Comparison of ENCODE assay signal across 16 cellular contexts in the genomic region with DNA sequence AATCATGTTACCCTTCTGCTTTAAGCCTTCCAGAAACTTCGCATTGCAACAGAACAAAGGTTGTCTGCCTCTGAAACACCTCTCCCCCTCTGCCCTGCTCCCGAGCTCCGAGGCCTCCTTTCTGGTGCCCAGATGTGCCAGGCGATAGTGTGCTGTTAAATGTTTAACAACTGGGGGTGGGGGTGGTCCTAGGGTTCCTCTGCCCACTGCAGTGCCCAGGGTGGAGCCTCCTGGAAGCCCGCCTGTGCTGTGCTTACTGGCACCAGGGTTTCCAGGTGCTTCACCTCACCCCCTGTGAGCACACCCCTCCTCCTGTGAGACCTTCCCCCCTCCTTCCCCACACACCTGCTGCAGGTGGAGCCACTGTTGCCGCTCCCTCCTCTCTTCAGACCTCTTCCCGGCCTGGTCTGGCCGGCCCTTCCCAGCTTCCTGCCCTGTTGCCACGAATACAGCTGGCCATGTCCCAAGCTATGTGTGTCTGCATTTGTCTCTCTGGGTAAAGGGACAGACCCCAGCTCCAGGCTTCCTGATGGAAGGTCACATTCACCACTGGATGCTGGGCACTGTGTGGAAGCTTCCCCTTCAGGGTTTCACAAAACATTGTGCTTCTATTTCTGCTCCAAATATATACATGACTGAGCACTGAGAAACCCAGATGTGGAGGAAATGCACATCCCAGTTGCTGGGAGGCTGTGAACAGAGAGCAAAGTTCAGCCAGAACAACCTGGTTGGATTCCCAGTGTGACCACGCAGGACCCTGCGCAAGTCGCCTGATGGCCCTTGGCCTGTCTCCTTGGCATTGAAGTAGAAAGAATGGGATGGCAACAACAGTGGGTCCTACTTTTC. TPM values are rescaled to one million over a fixed set of nuclear protein-coding genes. Genes with fewer than 3 reads are reported as not detected.
A peak's percentile ranks its signal among the peaks of the same experiment; 100 is the strongest.
DNase-seq lines count a peak whose midpoint lies in the region; ATAC-seq and FAIRE-seq lines count a peak whose summit lies in the region.
"Had no signal": no experiment of that assay in that cellular context is flagged by ENCODE, and none has a peak within 500 bp of the region (broad histone marks: within the 10 kb centered on the region; RNA-seq: fewer than 3 reads in every experiment).

No MANE protein-coding gene starts in this region.

- no peak overlapping the region for H3K27ac Mint-ChIP-seq in T-helper 2 cell treated with Interferon-gamma antibody and Interleukin-4, amounts not matched to agents 5 μg/mL and 100 μg/mL, for 36 hours
- H3K27ac Mint-ChIP-seq: activated naive CD8-positive, alpha-beta T cell treated with anti-CD3 and anti-CD28 coated beads, Interleukin-2, amount 10 ng/mL, durations not matched to agents 7 days and 5 days; CD4-positive, alpha-beta memory T cell; type B pancreatic cell had no signal

- H3K4me3 Mint-ChIP-seq in T-helper 2 cell treated with Interferon-gamma antibody and Interleukin-4, amounts not matched to agents 5 μg/mL and 100 μg/mL, for 36 hours: no peak overlapping the region
- H3K4me3 Mint-ChIP-seq: activated naive CD8-positive, alpha-beta T cell treated with anti-CD3 and anti-CD28 coated beads, Interleukin-2, amount 10 ng/mL, durations not matched to agents 7 days and 5 days; CD4-positive, alpha-beta memory T cell; type B pancreatic cell had no signal

- no peaks in the 10 kb centered on the region for H3K9me3 ChIP-seq in small intestine (ENCODE audit: control insufficient read depth, low read depth)

- H3K9me3 Mint-ChIP-seq in T-helper 2 cell treated with Interferon-gamma antibody and Interleukin-4, amounts not matched to agents 5 μg/mL and 100 μg/mL, for 36 hours: no peaks in the 10 kb centered on the region
- H3K9me3 Mint-ChIP-seq: activated naive CD8-positive, alpha-beta T cell treated with anti-CD3 and anti-CD28 coated beads, Interleukin-2, amount 10 ng/mL, durations not matched to agents 7 days and 5 days; CD4-positive, alpha-beta memory T cell; type B pancreatic cell had no signal

- H3K27me3 Mint-ChIP-seq in T-helper 2 cell treated with Interferon-gamma antibody and Interleukin-4, amounts not matched to agents 5 μg/mL and 100 μg/mL, for 36 hours (ENCODE audit: low read depth): peaks cover under 1% of the 10 kb centered on the region

- H3K27ac ChIP-seq in small intestine (ENCODE audit: low read depth in 1 of 2, low read length in 1 of 2): peak overlapping the region; percentile 53 to 74
- H3K27ac ChIP-seq: GM23248 had no signal

- peaks cover 0 to 2% of the 10 kb centered on the region in 2 donors for H3K36me3 ChIP-seq in small intestine (ENCODE audit: control insufficient read depth in 2 of 2, insufficient read depth in 2 of 2, low read length in 2 of 2)

- H3K4me1 Mint-ChIP-seq in T-helper 2 cell treated with Interferon-gamma antibody and Interleukin-4, amounts not matched to agents 5 μg/mL and 100 μg/mL, for 36 hours (ENCODE audit: low read depth): no peaks in the 10 kb centered on the region
- H3K4me1 Mint-ChIP-seq: activated naive CD8-positive, alpha-beta T cell treated with anti-CD3 and anti-CD28 coated beads, Interleukin-2, amount 10 ng/mL, durations not matched to agents 7 days and 5 days; CD4-positive, alpha-beta memory T cell had no signal

- 13 to 53% (median 30%) methylated on average over 12 of the region's 12 CpGs for WGBS in small intestine, 3 donors

- H3K36me3 Mint-ChIP-seq in T-helper 2 cell treated with Interferon-gamma antibody and Interleukin-4, amounts not matched to agents 5 μg/mL and 100 μg/mL, for 36 hours (ENCODE audit: low read depth): no peaks in the 10 kb centered on the region
- H3K36me3 Mint-ChIP-seq: activated naive CD8-positive, alpha-beta T cell treated with anti-CD3 and anti-CD28 coated beads, Interleukin-2, amount 10 ng/mL, durations not matched to agents 7 days and 5 days; CD4-positive, alpha-beta memory T cell; type B pancreatic cell had no signal

- no peak for ATAC-seq in HG02610 (IDR thresholded peaks at IDR 0.05; ENCODE audit: unreplicated experiment)
- ATAC-seq: K562, sciatic nerve had no signal

- H3K27me3 ChIP-seq in small intestine (ENCODE audit: control insufficient read depth in 2 of 2, insufficient read depth in 2 of 2, low read length in 2 of 2): no peaks in the 10 kb centered on the region

- H3K4me3 ChIP-seq in small intestine (ENCODE audit: low read depth in 1 of 2, low read length in 2 of 2): no peak overlapping the region
- H3K4me3 ChIP-seq: GM23248, K562 had no signal

- H3K4me1 ChIP-seq in small intestine (ENCODE audit: control insufficient read depth in 2 of 2, insufficient read depth in 1 of 2, low read depth in 1 of 2, low read length in 1 of 2): peaks cover 4 to 8% of the 10 kb centered on the region in 2 donors

- no peak for FAIRE-seq in small intestine (lab: Jason Lieb, UNC)
- FAIRE-seq: K562 had no signal

- DNase-seq in HT-29 (ENCODE audit: low spot score) (peak; percentile 74), NCI-H345 (lab: John Stamatoyannopoulos, UW) (peak; percentile 58), iPS-NIHi11 (ENCODE audit: low spot score) (peak; percentile 27), small intestine (peak; percentile 65), NCI-H1436 treated with DMSO at 0.1 percent for 48 hours (lab: John Stamatoyannopoulos, UW) (no peak), HCEC 1CT (no peak)
- DNase-seq in T-helper 2 cell treated with Interferon-gamma antibody and Interleukin-4, amounts not matched to agents 5 μg/mL and 100 μg/mL, for 36 hours (ENCODE audit: low spot score): no peak
- DNase-seq: activated naive CD8-positive, alpha-beta T cell treated with anti-CD3 and anti-CD28 coated beads, Interleukin-2, amount 10 ng/mL, durations not matched to agents 7 days and 5 days; CD4-positive, alpha-beta memory T cell; effector CD8-positive, alpha-beta T cell; GM23248; mesendoderm had no signal

RNA-seq across cellular contexts. Expression of gene MGLL, which starts 37.2 kb away (rescaled TPM):
- 83.6 and 95.0 TPM in 2 replicates for total RNA-seq in HT-29 (2014; rRNA removed; shearing (Covaris generic))
- polyA plus RNA-seq in small intestine: 10 to 100 TPM; 42.4 to 47.2 (median 43.8) TPM

Comparison
In these comparisons a context has a peak if more than half of its experiments do, and no peak if none do; other contexts are left out.
1. DNase-seq: peak in HT-29 (single experiment), NCI-H345 (single experiment), iPS-NIHi11 (single experiment) and small intestine (single experiment); none in NCI-H1436 treated with DMSO at 0.1 percent for 48 hours (single experiment), HCEC 1CT (single experiment) and T-helper 2 cell treated with Interferon-gamma antibody and Interleukin-4, amounts not matched to agents 5 μg/mL and 100 μg/mL, for 36 hours (single experiment).